ENCODE assay signal across 17 cellular contexts in the genomic region with DNA sequence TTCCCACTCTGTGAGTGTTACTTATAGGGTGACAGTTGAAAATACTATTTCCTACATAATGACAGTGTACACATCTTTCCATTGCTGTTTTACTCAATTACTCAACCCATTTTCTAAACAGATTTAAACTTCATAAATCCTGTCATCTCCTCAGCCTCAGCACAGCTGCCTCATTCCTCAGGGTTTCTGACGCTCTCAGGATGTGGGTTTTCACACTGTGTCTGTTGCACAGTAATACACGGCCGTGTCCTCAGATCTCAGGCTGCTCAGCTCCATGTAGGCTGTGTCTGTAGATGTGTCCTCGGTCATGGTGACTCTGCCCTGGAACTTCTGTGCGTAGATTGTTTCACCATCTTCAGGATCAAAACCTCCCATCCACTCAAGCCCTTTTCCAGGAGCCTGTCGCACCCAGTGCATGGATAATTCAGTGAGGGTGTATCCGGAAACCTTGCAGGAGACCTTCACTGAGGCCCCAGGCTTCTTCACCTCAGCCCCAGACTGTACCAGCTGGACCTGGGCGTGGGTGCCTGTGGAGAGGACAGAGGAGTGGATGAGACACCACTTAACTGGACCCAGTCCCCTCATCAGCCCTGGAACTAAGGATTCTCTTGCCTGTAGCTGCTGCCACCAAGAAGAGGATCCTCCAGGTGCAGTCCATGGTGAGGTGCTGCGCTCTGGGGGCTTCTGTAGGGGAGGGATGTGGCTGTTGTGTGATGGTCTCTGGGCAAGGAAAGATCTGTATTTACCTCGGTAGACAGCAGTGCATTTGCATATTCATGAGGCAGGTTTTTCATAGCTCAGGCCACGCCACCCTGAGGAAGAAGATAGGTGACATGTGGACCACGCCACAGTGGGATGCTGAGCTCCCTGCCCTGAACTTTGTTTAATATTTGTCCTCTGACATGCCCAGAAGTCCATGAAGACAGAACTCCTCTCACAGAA.
A peak's percentile ranks its signal among the peaks of the same experiment; 100 is the strongest.
DNase-seq lines count a peak whose midpoint lies in the region; ATAC-seq, FAIRE-seq and TF ChIP-seq lines count a peak whose summit lies in the region.
"Had no signal": no experiment of that assay in that cellular context is flagged by ENCODE, and none has a peak within 500 bp of the region (broad histone marks: within the 10 kb centered on the region; RNA-seq: fewer than 3 reads in every experiment).

No MANE protein-coding gene starts in this region.

- peaks cover 4 to 22% (median 15%) of the 10 kb centered on the region in 4 donors for H3K4me1 Mint-ChIP-seq in CD4-positive, alpha-beta memory T cell
- H3K4me1 Mint-ChIP-seq in T-cell (peaks cover 18 to 21% (median 19%) of the 10 kb centered on the region in 3 donors), glutamatergic neuron (ENCODE audit: low read depth, unreplicated experiment) (no peaks in the 10 kb centered on the region)
- H3K4me1 Mint-ChIP-seq: neural progenitor cell had no signal

- H3K27ac Mint-ChIP-seq in CD4-positive, alpha-beta memory T cell: peak overlapping the region in 4 of 7 donors; percentile 5 to 69 (median 64)
- H3K27ac Mint-ChIP-seq in T-cell: peak overlapping the region in 1 of 2 donors; percentile 26
- no peak overlapping the region for H3K27ac Mint-ChIP-seq in glutamatergic neuron (ENCODE audit: unreplicated experiment)
- H3K27ac Mint-ChIP-seq: neural progenitor cell had no signal

- H3K4me2 ChIP-seq in BLaER1: peak overlapping the region; percentile 86
- H3K4me2 ChIP-seq: neural progenitor cell had no signal

- H3K27me3 ChIP-seq in BLaER1 (no peaks in the 10 kb centered on the region), bronchial epithelial cell (ENCODE audit: control insufficient read depth, insufficient read depth, low read length) (no peaks in the 10 kb centered on the region)
- peaks cover 11% of the 10 kb centered on the region for H3K27me3 ChIP-seq in CD4-positive, alpha-beta memory T cell (ENCODE audit: insufficient read depth, low read length)
- H3K27me3 ChIP-seq: neural progenitor cell, thyroid gland had no signal

- H3K4me3 ChIP-seq in BLaER1 (peak overlapping the region; percentile 63), bronchial epithelial cell (ENCODE audit: low read depth, low read length) (no peak overlapping the region)
- H3K4me3 ChIP-seq in CD4-positive, alpha-beta memory T cell (ENCODE audit: low read length in 2 of 2): no peak overlapping the region
- H3K4me3 ChIP-seq: dorsolateral prefrontal cortex, neural progenitor cell, SK-N-MC, thyroid gland had no signal

- no peaks in the 10 kb centered on the region for H3K9me3 Mint-ChIP-seq in CD4-positive, alpha-beta memory T cell
- H3K9me3 Mint-ChIP-seq in T-cell: no peaks in the 10 kb centered on the region
- peaks cover 18% of the 10 kb centered on the region for H3K9me3 Mint-ChIP-seq in glutamatergic neuron (ENCODE audit: unreplicated experiment)
- H3K9me3 Mint-ChIP-seq: activated T-cell treated with anti-CD3 and anti-CD28 coated beads, Interleukin-2, amount 50 U/mL, for 4 hours had no signal

- H3K9ac ChIP-seq in BLaER1: peak overlapping the region; percentile 76; the same call in 1 of the 2 replicates
- H3K9ac ChIP-seq: neural progenitor cell had no signal

- peak overlapping the region; percentile 81 for H3K27ac ChIP-seq in BLaER1
- no peak overlapping the region for H3K27ac ChIP-seq in CD4-positive, alpha-beta memory T cell (ENCODE audit: low read depth, low read length)
- H3K27ac ChIP-seq: C4-2B, dorsolateral prefrontal cortex, neural progenitor cell, SK-N-MC, thyroid gland had no signal

- H3K9me3 ChIP-seq in BLaER1: 0 out of 2 replicates have a peak, but pooled peaks cover under 1% of the 10 kb centered on the region
- H3K9me3 ChIP-seq in CD4-positive, alpha-beta memory T cell (ENCODE audit: control insufficient read depth in 1 of 2, low read length in 2 of 2): no peaks in the 10 kb centered on the region
- H3K9me3 ChIP-seq: thyroid gland had no signal

- intact Hi-C loops in CD4-positive, alpha-beta memory T cell (cut with micrococcal nuclease): no loop called here

- TF ChIP-seq CTCF in bronchial epithelial cell (IDR thresholded peaks at IDR 0.05; ENCODE audit: insufficient read depth, low read length, severe bottlenecking) (no peak), glutamatergic neuron (IDR thresholded peaks at IDR 0.05; ENCODE audit: partially characterized antibody, unreplicated experiment) (no peak)

- no peaks in the 10 kb centered on the region for H3K36me3 Mint-ChIP-seq in CD4-positive, alpha-beta memory T cell
- H3K36me3 Mint-ChIP-seq in T-cell (no peaks in the 10 kb centered on the region), glutamatergic neuron (ENCODE audit: unreplicated experiment) (peaks cover 8% of the 10 kb centered on the region)
- H3K36me3 Mint-ChIP-seq: neural progenitor cell had no signal

- FAIRE-seq in bronchial epithelial cell (lab: Jason Lieb, UNC): peak; percentile 76
- FAIRE-seq: H1 had no signal

- H3K36me3 ChIP-seq in BLaER1: no peaks in the 10 kb centered on the region
- H3K36me3 ChIP-seq in CD4-positive, alpha-beta memory T cell (ENCODE audit: insufficient read depth, low read length): no peaks in the 10 kb centered on the region
- H3K36me3 ChIP-seq in bronchial epithelial cell (ENCODE audit: control insufficient read depth, insufficient read depth, low read length): no peaks in the 10 kb centered on the region
- H3K36me3 ChIP-seq: neural progenitor cell, thyroid gland had no signal

- ATAC-seq in T-cell (replicated peaks in 1 of 4): peak; percentile 69 to 91 (median 78)
- ATAC-seq: esophagus mucosa had no signal

- H3K27me3 Mint-ChIP-seq in CD4-positive, alpha-beta memory T cell: peaks cover 27% of the 10 kb centered on the region in 2 donors
- H3K27me3 Mint-ChIP-seq in T-cell (peaks cover 28 to 42% of the 10 kb centered on the region in 2 donors), glutamatergic neuron (ENCODE audit: unreplicated experiment) (peaks cover 3% of the 10 kb centered on the region)

- DNase-seq in CD4-positive, alpha-beta memory T cell: peak; percentile 34 to 69 (median 48)
- peak in 31 of 34 experiments; percentile 22 to 66 (median 45) for DNase-seq in T-cell
- DNase-seq in bronchial epithelial cell (ENCODE audit: low read depth): no peak
- DNase-seq in NCI-H2196 (lab: John Stamatoyannopoulos, UW; ENCODE audit: unreplicated experiment): no peak
- DNase-seq in glutamatergic neuron: no peak
- DNase-seq in activated CD4-positive, CD25-positive, alpha-beta regulatory T cell (lab: John Stamatoyannopoulos, UW): no peak
- DNase-seq: dorsolateral prefrontal cortex, NCI-H1694 treated with DMSO at 0.1 percent for 48 hours, NCI-H446, thyroid gland had no signal

- POLR2A ChIA-PET in CD4-positive, alpha-beta memory T cell (lab: Charles Lee; ENCODE audit: partially characterized antibody): interaction anchor here (1.1 kb wide), 1 partner anchor 16 kb away, joined by 3 read pairs; no protein-coding TSS in a partner anchor
- POLR2A ChIA-PET in T-cell (lab: Charles Lee): no interaction called here

- CTCF ChIA-PET in CD4-positive, alpha-beta memory T cell (lab: Charles Lee; ENCODE audit: partially characterized antibody): interaction anchor here (1.1 to 4.1 kb wide), 8 partner anchors 12 to 98 kb away, joined by 4 to 29 read pairs (median 6); no protein-coding TSS in a partner anchor
- CTCF ChIA-PET in T-cell (lab: Charles Lee): no interaction called here

- peaks cover 72% of the 10 kb centered on the region for H3K4me1 ChIP-seq in BLaER1
- H3K4me1 ChIP-seq in CD4-positive, alpha-beta memory T cell (ENCODE audit: insufficient read depth, low read length): peaks cover 21% of the 10 kb centered on the region
- H3K4me1 ChIP-seq: neural progenitor cell, thyroid gland had no signal

- H3K4me3 Mint-ChIP-seq in CD4-positive, alpha-beta memory T cell: peak overlapping the region in 2 of 8 donors; percentile 8 to 10
- H3K4me3 Mint-ChIP-seq in T-cell (peak overlapping the region in 1 of 3 donors; percentile 41), glutamatergic neuron (ENCODE audit: unreplicated experiment) (no peak overlapping the region)
- H3K4me3 Mint-ChIP-seq: activated T-cell treated with anti-CD3 and anti-CD28 coated beads, Interleukin-2, amount 50 U/mL, for 4 hours; neural progenitor cell had no signal

- H4K20me1 ChIP-seq in BLaER1: no peaks in the 10 kb centered on the region

Comparison
In these comparisons a context has a peak if more than half of its experiments do, and no peak if none do; other contexts are left out.
1. DNase-seq: peak in CD4-positive, alpha-beta memory T cell (5 of 5) and T-cell (31 of 34); none in bronchial epithelial cell (single experiment), NCI-H2196 (single experiment), glutamatergic neuron (single experiment) and activated CD4-positive, CD25-positive, alpha-beta regulatory T cell (0 of 4).